In the genomic region with DNA sequence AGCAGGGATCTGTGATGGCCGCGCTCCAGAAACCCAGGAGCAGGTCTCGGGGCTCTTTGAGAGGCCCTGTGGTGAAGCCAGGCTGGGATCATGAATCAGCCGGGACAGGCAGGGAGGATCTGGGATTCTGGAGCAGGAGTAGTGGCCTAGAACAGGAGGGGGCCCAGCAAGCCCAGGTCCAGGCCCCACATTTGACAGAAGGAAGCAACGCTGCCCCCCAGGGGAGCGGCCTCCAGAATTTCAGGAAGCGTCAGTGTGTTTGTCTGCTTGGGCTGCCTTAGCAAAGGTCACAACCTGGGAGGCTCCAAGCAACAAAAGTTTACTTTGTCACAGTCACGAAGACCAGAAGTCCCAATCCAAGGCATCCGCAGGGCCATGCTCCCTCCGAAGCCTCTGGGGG, we compare ENCODE assay signal across 26 cellular contexts. TPM values are rescaled to one million over a fixed set of nuclear protein-coding genes. Genes with fewer than 3 reads are reported as not detected.
"Had no signal": no experiment of that assay in that cellular context is flagged by ENCODE, and none has a peak within 500 bp of the region (broad histone marks: within the 10 kb centered on the region; RNA-seq: fewer than 3 reads in every experiment).

No MANE protein-coding gene starts in this region.

- H3K27me3 ChIP-seq: MG63 had no signal

- H3K4me1 Mint-ChIP-seq: activated naive CD4-positive, alpha-beta T cell treated with anti-CD3 and anti-CD28 coated beads, Interleukin-2, amount 10 ng/mL, durations not matched to agents 7 days and 5 days had no signal

- H3K9me3 Mint-ChIP-seq: activated CD8-positive, alpha-beta T cell treated with anti-CD3 and anti-CD28 coated beads for 36 hours; activated naive CD4-positive, alpha-beta T cell treated with anti-CD3 and anti-CD28 coated beads, Interleukin-2, amount 10 ng/mL, durations not matched to agents 7 days and 5 days; activated naive CD8-positive, alpha-beta T cell treated with anti-CD3 and anti-CD28 coated beads for 36 hours; activated T-helper 2 cell treated with anti-CD3 and anti-CD28 coated beads, Interferon-gamma antibody, Interleukin-2, Interleukin-4, amounts not matched to agents 10 μg/mL and 5 μg/mL and 100 μg/mL, durations not matched to agents 14 hours and 24 hours and 36 hours; T-helper 2 cell treated with Interferon-gamma antibody and Interleukin-4, amounts not matched to agents 5 μg/mL and 100 μg/mL, for 36 hours had no signal

- H3K4me3 Mint-ChIP-seq: activated CD8-positive, alpha-beta T cell treated with anti-CD3 and anti-CD28 coated beads for 36 hours; activated naive CD4-positive, alpha-beta T cell treated with anti-CD3 and anti-CD28 coated beads, Interleukin-2, amount 10 ng/mL, durations not matched to agents 7 days and 5 days; activated naive CD8-positive, alpha-beta T cell treated with anti-CD3 and anti-CD28 coated beads for 36 hours; activated T-cell treated with anti-CD3 and anti-CD28 coated beads, Interleukin-2, amount 50 U/mL, for 72 hours; T-helper 2 cell treated with Interferon-gamma antibody and Interleukin-4, amounts not matched to agents 5 μg/mL and 100 μg/mL, for 36 hours had no signal

- H3K4me3 ChIP-seq: MG63 had no signal

- ATAC-seq: activated CD4-positive, CD25-positive, alpha-beta regulatory T cell treated with anti-CD3 and anti-CD28 coated beads, Interleukin-2, amount 50 U/mL, for 24 hours; activated CD8-positive, alpha-beta T cell treated with anti-CD3 and anti-CD28 coated beads for 36 hours; activated T-cell treated with anti-CD3 and anti-CD28 coated beads, Interleukin-2, amount 50 U/mL, for 72 hours; Panc1; Right ventricle myocardium inferior had no signal

- H3K27ac Mint-ChIP-seq: activated CD8-positive, alpha-beta T cell treated with anti-CD3 and anti-CD28 coated beads for 36 hours; activated naive CD4-positive, alpha-beta T cell treated with anti-CD3 and anti-CD28 coated beads, Interleukin-2, amount 10 ng/mL, durations not matched to agents 7 days and 5 days; activated naive CD8-positive, alpha-beta T cell treated with anti-CD3 and anti-CD28 coated beads for 36 hours; activated T-cell treated with anti-CD3 and anti-CD28 coated beads, Interleukin-2, amount 50 U/mL, for 72 hours; activated T-helper 2 cell treated with anti-CD3 and anti-CD28 coated beads, Interferon-gamma antibody, Interleukin-2, Interleukin-4, amounts not matched to agents 10 μg/mL and 5 μg/mL and 100 μg/mL, durations not matched to agents 14 hours and 24 hours and 36 hours; T-helper 2 cell treated with Interferon-gamma antibody and Interleukin-4, amounts not matched to agents 5 μg/mL and 100 μg/mL, for 36 hours had no signal

- H3K36me3 Mint-ChIP-seq: activated naive CD4-positive, alpha-beta T cell treated with anti-CD3 and anti-CD28 coated beads, Interleukin-2, amount 10 ng/mL, durations not matched to agents 7 days and 5 days; activated naive CD8-positive, alpha-beta T cell treated with anti-CD3 and anti-CD28 coated beads for 36 hours had no signal

- DNase-seq: activated CD4-positive, alpha-beta T cell treated with anti-CD3 and anti-CD28 coated beads for 4 hours; activated CD8-positive, alpha-beta memory T cell treated with anti-CD3 and anti-CD28 coated beads, Interleukin-2, amount 50 U/mL, for 4 hours; activated CD8-positive, alpha-beta T cell treated with anti-CD3 and anti-CD28 coated beads for 36 hours; activated gamma-delta T cell treated with Interleukin-2 at 50 U/mL for 16 hours; activated naive CD4-positive, alpha-beta T cell treated with anti-CD3 and anti-CD28 coated beads, Interleukin-2, amount 10 ng/mL, durations not matched to agents 7 days and 5 days; activated naive CD8-positive, alpha-beta T cell treated with anti-CD3 and anti-CD28 coated beads for 36 hours; activated T-cell treated with anti-CD3 and anti-CD28 coated beads, Interleukin-2, amount 50 U/mL, for 72 hours; anterior cingulate cortex; MG63; NCI-H1105 treated with DMSO at 0.1 percent for 48 hours; NCI-H1436 treated with DMSO at 0.1 percent for 48 hours; NCI-H187; NCI-H2081; NCI-H510A treated with DMSO at 0.1 percent for 48 hours; NCI-H69; NK-92 treated with Interleukin-12 subunit alpha and Interleukin-12 subunit beta, amount 100 ng/mL, for 24 hours; OCI-M1; RPMI8226; SK-N-SH had no signal

RNA-seq across cellular contexts. Expression of gene CLRN3, which starts 36.8 kb away (rescaled TPM):
- total RNA-seq: activated CD8-positive, alpha-beta T cell treated with anti-CD3 and anti-CD28 coated beads for 36 hours; activated naive CD8-positive, alpha-beta T cell treated with anti-CD3 and anti-CD28 coated beads for 36 hours; activated T-cell treated with anti-CD3 and anti-CD28 coated beads, Interleukin-2, amount 50 U/mL, for 72 hours; activated T-helper 2 cell treated with anti-CD3 and anti-CD28 coated beads, Interferon-gamma antibody, Interleukin-2, Interleukin-4, amounts not matched to agents 10 μg/mL and 5 μg/mL and 100 μg/mL, durations not matched to agents 14 hours and 24 hours and 36 hours; cardiac septum; Right ventricle myocardium inferior; T-helper 1 cell treated with Interleukin-12 subunit alpha and Interleukin-12 subunit beta and Interleukin-4 antibody, amounts not matched to agents 30 ng/mL and 1 ng/mL, for 36 hours had no signal
